ENCODE assay signal across 1 cellular context in the genomic region with DNA sequence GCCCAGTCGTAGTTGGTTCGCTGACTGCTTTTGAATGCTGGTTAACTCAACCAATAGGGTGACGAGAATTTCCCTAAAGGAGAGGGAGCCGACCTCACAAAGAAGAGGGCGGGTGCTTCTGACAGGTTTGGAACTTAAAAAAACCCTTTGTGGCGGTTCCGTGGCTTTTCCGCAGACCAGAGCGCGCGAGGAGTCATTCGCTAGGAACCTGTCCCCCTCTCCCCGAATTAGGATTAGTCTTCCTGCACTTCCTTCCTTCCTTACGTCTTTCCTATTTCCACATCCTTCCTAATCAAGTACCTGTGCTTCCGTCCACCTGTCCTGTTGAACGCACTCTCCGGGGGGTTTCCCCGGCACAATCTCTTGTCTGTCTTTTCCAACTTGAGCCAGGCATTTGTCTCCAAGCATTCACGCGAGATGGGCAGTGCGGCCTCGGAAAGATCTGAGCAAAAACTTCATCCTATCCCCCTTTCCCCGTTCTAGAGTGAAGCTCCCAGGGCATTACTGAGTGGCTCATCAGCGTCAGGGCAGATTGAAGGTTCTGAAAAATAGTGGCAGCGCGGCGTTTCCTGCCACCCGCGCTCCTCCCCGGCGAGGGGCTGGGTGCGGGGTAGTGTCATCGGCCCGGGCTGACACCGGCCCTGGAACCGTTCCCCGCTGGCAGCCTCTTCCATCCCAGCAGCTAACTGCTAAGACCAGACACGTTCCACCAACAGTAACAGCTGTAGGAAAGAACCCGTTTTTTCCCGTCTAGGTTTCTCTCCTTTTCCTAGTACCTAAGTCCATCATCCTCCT.
TF ChIP-seq lines count a peak whose summit lies in the region.

No MANE protein-coding gene starts in this region.

TF ChIP-seq in HepG2, 621 proteins besides CTCF, POLR2A, EP300 and RAD21 (continued from another document and continues in another):
- TF ChIP-seq EEA1 (CRISPR knock-in tag; IDR thresholded peaks at IDR 0.05; ENCODE audit: borderline replicate concordance) (no peak), ZNF589 (CRISPR knock-in tag; conservative IDR thresholded peaks at IDR 0.05) (no peak), ISX (CRISPR knock-in tag; conservative IDR thresholded peaks at IDR 0.05) (no peak), ZFY (CRISPR knock-in tag; IDR thresholded peaks at IDR 0.05) (no peak), FOXC1 (CRISPR knock-in tag; IDR thresholded peaks at IDR 0.05; ENCODE audit: borderline replicate concordance) (no peak), ATF2 (CRISPR knock-in tag; IDR thresholded peaks at IDR 0.05) (0 out of 2 replicates have a peak, but pooled peaks have one; percentile 24), PHF5A (CRISPR knock-in tag; IDR thresholded peaks at IDR 0.05; ENCODE audit: low read depth, unreplicated experiment) (no peak), KLF6 (CRISPR knock-in tag; IDR thresholded peaks at IDR 0.05) (0 out of 2 replicates have a peak, but pooled peaks have one; percentile 16), ZNF446 (CRISPR knock-in tag; IDR thresholded peaks at IDR 0.05) (peak; percentile 20; the same call in 1 of the 2 replicates), MIER2 (CRISPR knock-in tag; IDR thresholded peaks at IDR 0.05) (no peak), MYC (CRISPR knock-in tag; IDR thresholded peaks at IDR 0.05; ENCODE audit: borderline replicate concordance) (no peak), ZNF670 (CRISPR knock-in tag; IDR thresholded peaks at IDR 0.05; ENCODE audit: borderline replicate concordance) (0 out of 2 replicates have a peak, but pooled peaks have one; percentile 59), HDAC1 (CRISPR knock-in tag; IDR thresholded peaks at IDR 0.05) (peak; percentile 77), KLF16 (CRISPR knock-in tag; IDR thresholded peaks at IDR 0.05) (no peak; a peak in 1 of 4 replicates), IKZF4 (CRISPR knock-in tag; IDR thresholded peaks at IDR 0.05; ENCODE audit: borderline replicate concordance, low read depth, not compliant biosample characterization) (no peak), GTF2F1 (IDR thresholded peaks at IDR 0.05; ENCODE audit: low read length) (no peak), PPARG (CRISPR knock-in tag; conservative IDR thresholded peaks at IDR 0.05) (no peak), JUNB (CRISPR knock-in tag; IDR thresholded peaks at IDR 0.05; ENCODE audit: borderline replicate concordance) (no peak), NCOA5 (CRISPR knock-in tag; IDR thresholded peaks at IDR 0.05) (no peak), ZNF354B (CRISPR knock-in tag; IDR thresholded peaks at IDR 0.05) (no peak), NFAT5 (CRISPR knock-in tag; IDR thresholded peaks at IDR 0.05) (peak; percentile 68; the same call in 1 of the 2 replicates), ZNF770 (CRISPR knock-in tag; IDR thresholded peaks at IDR 0.05) (no peak), DRAP1 (CRISPR knock-in tag; IDR thresholded peaks at IDR 0.05) (peak; percentile 95), RNF2 (conservative IDR thresholded peaks at IDR 0.05; ENCODE audit: low read depth) (no peak), ZNF251 (CRISPR knock-in tag; IDR thresholded peaks at IDR 0.05) (no peak), ZMAT3 (CRISPR knock-in tag; conservative IDR thresholded peaks at IDR 0.05) (0 out of 2 replicates have a peak, but pooled peaks have one; percentile 34), ZNF33A (CRISPR knock-in tag; IDR thresholded peaks at IDR 0.05; ENCODE audit: borderline replicate concordance) (0 out of 2 replicates have a peak, but pooled peaks have one; percentile 45), ZFAT (CRISPR knock-in tag; conservative IDR thresholded peaks at IDR 0.05) (no peak), ATF3 (CRISPR knock-in tag; IDR thresholded peaks at IDR 0.05) (no peak), TMF1 (CRISPR knock-in tag; IDR thresholded peaks at IDR 0.05; ENCODE audit: low read depth) (no peak), ZFP36L2 (CRISPR knock-in tag; IDR thresholded peaks at IDR 0.05) (no peak), GATAD1 (CRISPR knock-in tag; IDR thresholded peaks at IDR 0.05) (peak; percentile 3; the same call in 1 of the 2 replicates), SIN3B (IDR thresholded peaks at IDR 0.05; ENCODE audit: low read length) (no peak), ZNF543 (CRISPR knock-in tag; IDR thresholded peaks at IDR 0.05) (no peak), ZBTB21 (CRISPR knock-in tag; IDR thresholded peaks at IDR 0.05) (no peak)
- TF ChIP-seq, protein P1, sequence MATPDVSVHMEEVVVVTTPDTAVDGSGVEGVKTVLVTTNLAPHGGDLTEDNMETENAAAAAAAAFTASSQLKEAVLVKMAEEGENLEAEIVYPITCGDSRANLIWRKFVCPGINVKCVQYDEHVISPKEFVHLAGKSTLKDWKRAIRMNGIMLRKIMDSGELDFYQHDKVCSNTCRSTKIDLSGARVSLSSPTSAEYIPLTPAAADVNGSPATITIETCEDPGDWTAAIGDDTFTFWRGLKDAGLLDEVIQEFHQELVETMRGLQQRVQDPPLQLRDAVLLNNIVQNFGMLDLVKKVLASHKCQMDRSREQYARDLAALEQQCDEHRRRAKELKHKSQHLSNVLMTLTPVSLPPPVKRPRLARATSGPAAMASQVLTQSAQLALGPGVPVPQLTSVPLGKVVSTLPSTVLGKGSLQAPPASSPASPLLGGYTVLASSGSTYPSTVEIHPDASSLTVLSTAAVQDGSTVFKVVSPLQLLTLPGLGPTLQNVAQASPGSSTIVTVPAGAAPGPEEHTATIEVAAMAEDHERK (CRISPR knock-in tag; IDR thresholded peaks at IDR 0.05; ENCODE audit: low read depth), result no peak
- TF ChIP-seq, protein P2, sequence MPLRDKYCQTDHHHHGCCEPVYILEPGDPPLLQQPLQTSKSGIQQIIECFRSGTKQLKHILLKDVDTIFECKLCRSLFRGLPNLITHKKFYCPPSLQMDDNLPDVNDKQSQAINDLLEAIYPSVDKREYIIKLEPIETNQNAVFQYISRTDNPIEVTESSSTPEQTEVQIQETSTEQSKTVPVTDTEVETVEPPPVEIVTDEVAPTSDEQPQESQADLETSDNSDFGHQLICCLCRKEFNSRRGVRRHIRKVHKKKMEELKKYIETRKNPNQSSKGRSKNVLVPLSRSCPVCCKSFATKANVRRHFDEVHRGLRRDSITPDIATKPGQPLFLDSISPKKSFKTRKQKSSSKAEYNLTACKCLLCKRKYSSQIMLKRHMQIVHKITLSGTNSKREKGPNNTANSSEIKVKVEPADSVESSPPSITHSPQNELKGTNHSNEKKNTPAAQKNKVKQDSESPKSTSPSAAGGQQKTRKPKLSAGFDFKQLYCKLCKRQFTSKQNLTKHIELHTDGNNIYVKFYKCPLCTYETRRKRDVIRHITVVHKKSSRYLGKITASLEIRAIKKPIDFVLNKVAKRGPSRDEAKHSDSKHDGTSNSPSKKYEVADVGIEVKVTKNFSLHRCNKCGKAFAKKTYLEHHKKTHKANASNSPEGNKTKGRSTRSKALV (CRISPR knock-in tag; IDR thresholded peaks at IDR 0.05), result no peak
- TF ChIP-seq, protein P3, sequence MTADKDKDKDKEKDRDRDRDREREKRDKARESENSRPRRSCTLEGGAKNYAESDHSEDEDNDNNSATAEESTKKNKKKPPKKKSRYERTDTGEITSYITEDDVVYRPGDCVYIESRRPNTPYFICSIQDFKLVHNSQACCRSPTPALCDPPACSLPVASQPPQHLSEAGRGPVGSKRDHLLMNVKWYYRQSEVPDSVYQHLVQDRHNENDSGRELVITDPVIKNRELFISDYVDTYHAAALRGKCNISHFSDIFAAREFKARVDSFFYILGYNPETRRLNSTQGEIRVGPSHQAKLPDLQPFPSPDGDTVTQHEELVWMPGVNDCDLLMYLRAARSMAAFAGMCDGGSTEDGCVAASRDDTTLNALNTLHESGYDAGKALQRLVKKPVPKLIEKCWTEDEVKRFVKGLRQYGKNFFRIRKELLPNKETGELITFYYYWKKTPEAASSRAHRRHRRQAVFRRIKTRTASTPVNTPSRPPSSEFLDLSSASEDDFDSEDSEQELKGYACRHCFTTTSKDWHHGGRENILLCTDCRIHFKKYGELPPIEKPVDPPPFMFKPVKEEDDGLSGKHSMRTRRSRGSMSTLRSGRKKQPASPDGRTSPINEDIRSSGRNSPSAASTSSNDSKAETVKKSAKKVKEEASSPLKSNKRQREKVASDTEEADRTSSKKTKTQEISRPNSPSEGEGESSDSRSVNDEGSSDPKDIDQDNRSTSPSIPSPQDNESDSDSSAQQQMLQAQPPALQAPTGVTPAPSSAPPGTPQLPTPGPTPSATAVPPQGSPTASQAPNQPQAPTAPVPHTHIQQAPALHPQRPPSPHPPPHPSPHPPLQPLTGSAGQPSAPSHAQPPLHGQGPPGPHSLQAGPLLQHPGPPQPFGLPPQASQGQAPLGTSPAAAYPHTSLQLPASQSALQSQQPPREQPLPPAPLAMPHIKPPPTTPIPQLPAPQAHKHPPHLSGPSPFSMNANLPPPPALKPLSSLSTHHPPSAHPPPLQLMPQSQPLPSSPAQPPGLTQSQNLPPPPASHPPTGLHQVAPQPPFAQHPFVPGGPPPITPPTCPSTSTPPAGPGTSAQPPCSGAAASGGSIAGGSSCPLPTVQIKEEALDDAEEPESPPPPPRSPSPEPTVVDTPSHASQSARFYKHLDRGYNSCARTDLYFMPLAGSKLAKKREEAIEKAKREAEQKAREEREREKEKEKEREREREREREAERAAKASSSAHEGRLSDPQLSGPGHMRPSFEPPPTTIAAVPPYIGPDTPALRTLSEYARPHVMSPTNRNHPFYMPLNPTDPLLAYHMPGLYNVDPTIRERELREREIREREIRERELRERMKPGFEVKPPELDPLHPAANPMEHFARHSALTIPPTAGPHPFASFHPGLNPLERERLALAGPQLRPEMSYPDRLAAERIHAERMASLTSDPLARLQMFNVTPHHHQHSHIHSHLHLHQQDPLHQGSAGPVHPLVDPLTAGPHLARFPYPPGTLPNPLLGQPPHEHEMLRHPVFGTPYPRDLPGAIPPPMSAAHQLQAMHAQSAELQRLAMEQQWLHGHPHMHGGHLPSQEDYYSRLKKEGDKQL (CRISPR knock-in tag; IDR thresholded peaks at IDR 0.05; ENCODE audit: low read depth), result no peak
- TF ChIP-seq, protein P4, sequence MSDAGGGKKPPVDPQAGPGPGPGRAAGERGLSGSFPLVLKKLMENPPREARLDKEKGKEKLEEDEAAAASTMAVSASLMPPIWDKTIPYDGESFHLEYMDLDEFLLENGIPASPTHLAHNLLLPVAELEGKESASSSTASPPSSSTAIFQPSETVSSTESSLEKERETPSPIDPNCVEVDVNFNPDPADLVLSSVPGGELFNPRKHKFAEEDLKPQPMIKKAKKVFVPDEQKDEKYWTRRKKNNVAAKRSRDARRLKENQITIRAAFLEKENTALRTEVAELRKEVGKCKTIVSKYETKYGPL (CRISPR knock-in tag; IDR thresholded peaks at IDR 0.05), result no peak
